Comparison of ENCODE assay signal across 26 cellular contexts in the genomic region with DNA sequence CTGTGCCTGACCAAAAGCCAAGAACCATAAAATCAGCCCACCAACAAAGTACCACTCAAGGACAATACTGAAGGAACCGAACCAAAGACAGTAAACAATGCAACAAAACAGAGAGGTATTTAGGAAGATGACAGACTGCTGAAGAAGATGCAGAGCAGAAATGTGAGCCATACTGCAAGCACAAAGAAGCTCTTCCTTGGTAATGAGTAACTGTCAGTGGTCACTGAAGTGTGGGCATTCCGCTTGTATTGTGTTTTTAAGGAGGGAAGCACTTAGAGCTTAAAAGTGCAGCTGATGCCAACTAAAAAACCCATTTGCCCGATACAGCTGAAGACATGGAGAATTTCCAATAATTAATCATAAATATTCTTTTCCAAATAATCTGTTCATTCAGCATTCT.
"Had no signal": no experiment of that assay in that cellular context is flagged by ENCODE, and none has a peak within 500 bp of the region (broad histone marks: within the 10 kb centered on the region; RNA-seq: fewer than 3 reads in every experiment).

No MANE protein-coding gene starts in this region.

- H3K27ac Mint-ChIP-seq: activated naive CD4-positive, alpha-beta T cell treated with anti-CD3 and anti-CD28 coated beads, Interleukin-2, amount 10 ng/mL, durations not matched to agents 7 days and 5 days; immature natural killer cell; nephron progenitor cell; stimulated activated effector memory CD8-positive, alpha-beta T cell treated with anti-CD3 and anti-CD28 coated beads, Interleukin-12 subunit alpha, Interleukin-12 subunit beta, amount 100 ng/mL, for 72 hours had no signal

- H3K9me3 Mint-ChIP-seq: activated naive CD4-positive, alpha-beta T cell treated with anti-CD3 and anti-CD28 coated beads, Interleukin-2, amount 10 ng/mL, durations not matched to agents 7 days and 5 days; nephron progenitor cell; stimulated activated effector memory CD8-positive, alpha-beta T cell treated with anti-CD3 and anti-CD28 coated beads, Interleukin-12 subunit alpha, Interleukin-12 subunit beta, amount 100 ng/mL, for 72 hours had no signal

- DNase-seq: activated CD4-positive, alpha-beta T cell treated with anti-CD3 and anti-CD28 coated beads, Interleukin-2, amount 50 U/mL, for 1 hour; activated CD4-positive, CD25-positive, alpha-beta regulatory T cell treated with anti-CD3 and anti-CD28 coated beads, Interleukin-2, amount 50 U/mL, for 72 hours; activated CD8-positive, alpha-beta memory T cell treated with anti-CD3 and anti-CD28 coated beads for 24 hours; activated CD8-positive, alpha-beta memory T cell treated with anti-CD3 and anti-CD28 coated beads, Interleukin-2, amount 50 U/mL, for 48 hours; activated effector memory CD4-positive, alpha-beta T cell treated with Interleukin-2 at 50 U/mL for 16 hours; activated naive CD4-positive, alpha-beta T cell treated with anti-CD3 and anti-CD28 coated beads, Interleukin-2, amount 10 ng/mL, durations not matched to agents 7 days and 5 days; activated T-cell treated with anti-CD3 and anti-CD28 coated beads, Interleukin-2, amount 50 U/mL, for 48 hours; gastrocnemius medialis; heart right ventricle; immature natural killer cell; left cardiac atrium; lower lobe of right lung; nephron progenitor cell; psoas muscle; right lobe of liver; small intestine; stimulated activated CD4-positive, alpha-beta T cell treated with anti-CD3 and anti-CD28 coated beads, Interleukin-15, amount 100 ng/mL, for 24 hours; stimulated activated CD4-positive, alpha-beta T cell treated with anti-CD3 and anti-CD28 coated beads, Interleukin-2, amount 100 ng/mL, for 48 hours; T-helper 1 cell; T-helper 9 cell; testis; upper lobe of right lung had no signal

- H3K4me1 Mint-ChIP-seq: activated naive CD4-positive, alpha-beta T cell treated with anti-CD3 and anti-CD28 coated beads, Interleukin-2, amount 10 ng/mL, durations not matched to agents 7 days and 5 days; immature natural killer cell; stimulated activated effector memory CD8-positive, alpha-beta T cell treated with anti-CD3 and anti-CD28 coated beads, Interleukin-12 subunit alpha, Interleukin-12 subunit beta, amount 100 ng/mL, for 72 hours had no signal

- H3K4me3 ChIP-seq: ascending aorta, coronary artery, gastrocnemius medialis, heart right ventricle, lower lobe of right lung, psoas muscle, right lobe of liver, testis, upper lobe of right lung had no signal

- H3K27ac ChIP-seq: ascending aorta, coronary artery, gastrocnemius medialis, heart right ventricle, lower lobe of right lung, psoas muscle, right lobe of liver, testis, upper lobe of right lung had no signal

- H3K9me3 ChIP-seq: ascending aorta, gastrocnemius medialis, heart right ventricle, lower lobe of right lung, psoas muscle, right lobe of liver, testis, upper lobe of right lung had no signal

- H3K27me3 ChIP-seq: ascending aorta, gastrocnemius medialis, heart right ventricle, right lobe of liver, testis, upper lobe of right lung had no signal

- ATAC-seq: gastrocnemius medialis; heart right ventricle; left cardiac atrium; lower lobe of right lung; psoas muscle; right lobe of liver; SK-N-SH treated with all-trans-retinoic acid at 6 μM for 48 hours; stimulated activated effector memory CD8-positive, alpha-beta T cell treated with anti-CD3 and anti-CD28 coated beads, Interleukin-12 subunit alpha, Interleukin-12 subunit beta, amount 100 ng/mL, for 72 hours; upper lobe of right lung had no signal

- H3K4me3 Mint-ChIP-seq: activated naive CD4-positive, alpha-beta T cell treated with anti-CD3 and anti-CD28 coated beads, Interleukin-2, amount 10 ng/mL, durations not matched to agents 7 days and 5 days; immature natural killer cell; nephron progenitor cell; stimulated activated effector memory CD8-positive, alpha-beta T cell treated with anti-CD3 and anti-CD28 coated beads, Interleukin-12 subunit alpha, Interleukin-12 subunit beta, amount 100 ng/mL, for 72 hours had no signal

- H3K4me1 ChIP-seq: ascending aorta, gastrocnemius medialis, heart right ventricle, lower lobe of right lung, psoas muscle, right lobe of liver, upper lobe of right lung had no signal

- H3K36me3 ChIP-seq: ascending aorta, gastrocnemius medialis, heart right ventricle, lower lobe of right lung, right lobe of liver, upper lobe of right lung had no signal

- H3K36me3 Mint-ChIP-seq: activated naive CD4-positive, alpha-beta T cell treated with anti-CD3 and anti-CD28 coated beads, Interleukin-2, amount 10 ng/mL, durations not matched to agents 7 days and 5 days; immature natural killer cell; stimulated activated effector memory CD8-positive, alpha-beta T cell treated with anti-CD3 and anti-CD28 coated beads, Interleukin-12 subunit alpha, Interleukin-12 subunit beta, amount 100 ng/mL, for 72 hours had no signal
